Comparison of ENCODE assay signal across 1 cellular context in the genomic region with DNA sequence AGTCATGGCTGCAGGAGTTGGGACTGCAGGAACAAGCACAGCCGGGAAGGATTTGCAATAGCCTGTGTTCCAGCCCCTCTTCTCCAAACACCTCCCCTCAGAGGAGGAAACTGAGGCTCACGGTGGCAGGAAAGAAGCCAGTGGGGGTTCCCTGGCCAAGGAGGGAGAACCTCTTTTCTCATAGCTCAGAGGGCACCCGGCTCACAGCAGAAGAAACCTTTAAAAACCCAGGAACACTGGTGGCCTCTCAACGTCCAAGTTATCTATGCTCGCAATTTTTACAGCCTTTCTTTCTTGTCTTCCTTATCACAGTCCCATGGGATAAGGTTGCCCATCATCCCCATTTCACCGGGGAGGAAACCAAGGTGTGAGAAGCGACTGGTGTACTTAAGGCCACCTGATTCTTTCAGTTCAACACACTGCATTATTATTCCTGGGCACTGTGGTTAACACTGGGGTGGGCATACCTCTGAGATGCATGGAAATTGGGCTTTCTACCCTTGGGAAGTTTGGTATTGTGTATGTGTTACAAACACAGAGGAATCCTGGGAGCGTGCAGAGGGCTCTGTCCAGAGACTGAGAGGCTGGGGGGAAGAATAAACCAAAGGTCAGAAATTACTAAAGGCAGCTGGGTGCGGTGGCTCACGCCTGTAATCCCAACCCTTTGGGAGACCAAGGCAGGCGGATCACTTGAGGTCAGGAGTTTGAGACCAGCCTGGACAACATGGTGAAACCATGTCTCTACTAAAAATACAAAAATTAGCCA.
TF ChIP-seq lines count a peak whose summit lies in the region.

No MANE protein-coding gene starts in this region.

TF ChIP-seq in SK-N-SH, 30 proteins besides CTCF, POLR2A, EP300 and RAD21 (continued from another document):
- TF ChIP-seq ZBTB33 (IDR thresholded peaks at IDR 0.05; ENCODE audit: borderline replicate concordance, low read depth) (no peak), FOXJ3 (CRISPR knock-in tag; IDR thresholded peaks at IDR 0.05) (no peak), YY1 (IDR thresholded peaks at IDR 0.05; ENCODE audit: low read depth) (no peak), SMC3 (IDR thresholded peaks at IDR 0.05; ENCODE audit: low read depth, low read length) (no peak), NRF1 (IDR thresholded peaks at IDR 0.05; ENCODE audit: low read depth, low read length) (no peak), TEAD4 (IDR thresholded peaks at IDR 0.05; ENCODE audit: borderline replicate concordance, insufficient read depth) (no peak), MXI1 (IDR thresholded peaks at IDR 0.05; ENCODE audit: low read depth, low read length) (no peak; the same call in none of the 2 replicates), GATA2 (CRISPR knock-in tag; IDR thresholded peaks at IDR 0.05) (no peak), EZH2phosphoT487 (IDR thresholded peaks at IDR 0.05; ENCODE audit: borderline replicate concordance, low read depth) (no peak), NFIC (IDR thresholded peaks at IDR 0.05; ENCODE audit: borderline replicate concordance) (no peak), CHD2 (IDR thresholded peaks at IDR 0.05; ENCODE audit: low read length, partially characterized antibody) (no peak), PBX3 (IDR thresholded peaks at IDR 0.05) (no peak), FOXM1 (IDR thresholded peaks at IDR 0.05; ENCODE audit: low read depth) (no peak), POLR2AphosphoS5 (IDR thresholded peaks at IDR 0.05; ENCODE audit: low read depth, low read length) (no peak), RCOR1 (IDR thresholded peaks at IDR 0.05; ENCODE audit: low read length) (no peak), TCF12 (IDR thresholded peaks at IDR 0.05) (no peak)
